ENCODE assay signal across 34 cellular contexts in the genomic region with DNA sequence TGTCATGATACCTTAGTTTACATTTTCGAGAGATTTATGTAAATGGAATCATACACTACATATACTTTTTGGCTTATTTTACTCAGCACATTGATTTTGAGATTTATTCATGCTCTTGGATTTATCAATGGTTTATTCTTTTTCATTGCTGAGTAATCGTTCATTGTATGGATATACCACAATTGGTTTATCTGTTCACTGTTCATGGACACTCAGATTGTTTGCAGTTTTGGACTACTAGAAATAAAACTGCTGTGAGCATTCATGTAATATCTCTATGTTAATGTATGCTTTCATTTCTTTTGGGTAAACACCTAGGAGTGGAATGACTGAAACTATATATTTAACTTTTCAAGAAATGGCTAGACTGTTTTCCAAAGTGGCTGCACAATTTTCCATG.
"Had no signal": no experiment of that assay in that cellular context is flagged by ENCODE, and none has a peak within 500 bp of the region (broad histone marks: within the 10 kb centered on the region; RNA-seq: fewer than 3 reads in every experiment).

No MANE protein-coding gene starts in this region.

- H3K4me2 ChIP-seq: KMS-11 had no signal

- H3K4me3 ChIP-seq: MG63 had no signal

- H3K9ac ChIP-seq: KMS-11 had no signal

- H3K9me3 ChIP-seq: MG63 had no signal

- DNase-seq: Karpas-422, Kasumi-1, MG63, MM.1S, MV-4-11, NCI-H1048, NCI-H1092, NCI-H1092 treated with DMSO at 0.1 percent for 48 hours, NCI-H1105, NCI-H1105 treated with DMSO at 0.1 percent for 48 hours, NCI-H1417, NCI-H1417 treated with DMSO at 0.1 percent for 48 hours, NCI-H1436, NCI-H1436 treated with DMSO at 0.1 percent for 48 hours, NCI-H146, NCI-H1694, NCI-H1694 treated with DMSO at 0.1 percent for 48 hours, NCI-H187, NCI-H187 treated with DMSO at 0.1 percent for 48 hours, NCI-H1930, NCI-H2029, NCI-H2029 treated with DMSO at 0.1 percent for 48 hours, NCI-H2081, NCI-H2081 treated with DMSO at 0.1 percent for 48 hours, NCI-H2107, NCI-H2171, NCI-H2171 treated with DMSO at 0.1 percent for 48 hours, NCI-H2227 treated with DMSO at 0.1 percent for 48 hours, NCI-H226, NCI-H345, NCI-H446, NCI-H446 treated with DMSO at 0.1 percent for 48 hours, NCI-H510A had no signal

- H3K36me3 ChIP-seq: MG63 had no signal

- H3K27ac ChIP-seq: KMS-11 had no signal

- H3K27me3 ChIP-seq: MG63 had no signal
